Comparison of ENCODE assay signal across 22 cellular contexts in the genomic region with DNA sequence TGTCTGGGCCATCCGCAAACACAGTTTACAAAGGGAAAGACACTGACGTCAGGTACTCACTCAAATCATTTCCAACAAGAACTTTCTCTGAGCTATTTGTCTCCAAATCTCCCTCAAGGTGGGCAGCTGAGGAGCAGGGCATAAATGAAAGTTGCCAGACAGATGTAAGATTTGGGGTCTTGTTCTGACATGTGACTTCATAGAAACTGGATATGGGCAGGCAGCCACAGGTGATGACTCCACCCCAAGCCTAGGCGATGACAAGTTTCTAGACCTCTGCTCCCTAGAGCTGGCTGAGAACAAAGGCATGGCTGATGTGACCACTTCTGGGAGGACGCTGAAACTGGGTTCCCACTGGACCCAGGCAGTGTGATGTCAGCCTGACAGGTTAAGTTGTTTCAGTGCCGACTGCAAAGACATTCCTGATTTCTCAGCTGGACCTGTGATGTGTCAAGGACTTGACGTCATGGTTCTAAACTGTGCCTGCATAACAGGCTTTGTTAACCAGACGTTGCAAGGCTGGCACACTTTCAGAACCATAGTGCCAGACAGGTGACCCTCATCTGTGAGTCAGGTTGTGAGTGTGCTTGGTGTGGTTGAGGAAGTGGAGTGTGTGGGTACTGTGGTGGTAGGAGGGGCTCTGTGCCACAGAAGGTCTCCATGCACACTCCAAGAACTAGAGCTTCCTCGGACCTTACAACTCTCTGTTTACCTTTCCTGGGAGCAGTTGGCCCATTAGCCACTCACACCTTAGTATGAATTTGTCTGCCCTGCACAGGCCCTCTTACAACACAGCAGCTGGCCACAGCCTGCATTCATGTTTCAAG. TPM values are rescaled to one million over a fixed set of nuclear protein-coding genes. Genes with fewer than 3 reads are reported as not detected.
"Had no signal": no experiment of that assay in that cellular context is flagged by ENCODE, and none has a peak within 500 bp of the region (broad histone marks: within the 10 kb centered on the region; RNA-seq: fewer than 3 reads in every experiment).

No MANE protein-coding gene starts in this region.

- H3K27ac Mint-ChIP-seq: endodermal cell; memory B cell; natural killer cell; stimulated activated naive B cell treated with anti-CD40 and anti-IgM and Interleukin-4, amounts not matched to agents 10 μg/mL and 1 μg/mL and 100 μg/mL, for 72 hours; stimulated activated naive CD8-positive, alpha-beta T cell treated with anti-CD3 and anti-CD28 coated beads, Interleukin-15, Interleukin-2, amounts not matched to agents 100 ng/mL and 50 ng/mL, for 24 hours had no signal

- H3K36me3 Mint-ChIP-seq: memory B cell; natural killer cell; stimulated activated naive B cell treated with anti-CD40 and anti-IgM and Interleukin-4, amounts not matched to agents 10 μg/mL and 1 μg/mL and 100 μg/mL, for 72 hours had no signal

- H3K4me3 ChIP-seq: dorsolateral prefrontal cortex, lung, pancreas, smooth muscle cell, thoracic aorta, tibial nerve, upper lobe of left lung had no signal

- H3K4me1 Mint-ChIP-seq: endodermal cell; memory B cell; natural killer cell; stimulated activated naive B cell treated with anti-CD40 and anti-IgM and Interleukin-4, amounts not matched to agents 10 μg/mL and 1 μg/mL and 100 μg/mL, for 72 hours had no signal

- H3K9me3 Mint-ChIP-seq: natural killer cell had no signal

- H3K4me3 Mint-ChIP-seq: endodermal cell; memory B cell; natural killer cell; stimulated activated naive B cell treated with anti-CD40 and anti-IgM and Interleukin-4, amounts not matched to agents 10 μg/mL and 1 μg/mL and 100 μg/mL, for 72 hours; stimulated activated naive CD8-positive, alpha-beta T cell treated with anti-CD3 and anti-CD28 coated beads, Interleukin-15, Interleukin-2, amounts not matched to agents 100 ng/mL and 50 ng/mL, for 24 hours had no signal

- DNase-seq: dorsolateral prefrontal cortex; effector CD8-positive, alpha-beta T cell; endodermal cell; natural killer cell; occipital lobe; pancreas; retina; stimulated activated CD4-positive, alpha-beta T cell treated with anti-CD3 and anti-CD28 coated beads, Interleukin-12 subunit alpha, Interleukin-12 subunit beta, amount 100 ng/mL, for 4 hours; stimulated activated CD4-positive, alpha-beta T cell treated with anti-CD3 and anti-CD28 coated beads, Interleukin-1b, Interleukin-23, amount 100 ng/mL, for 48 hours; stimulated activated CD4-positive, alpha-beta T cell treated with anti-CD3 and anti-CD28 coated beads, Interleukin-4, amount 100 ng/mL, for 24 hours; stimulated activated naive B cell treated with anti-CD40 and anti-IgM and Interleukin-4, amounts not matched to agents 10 μg/mL and 1 μg/mL and 100 μg/mL, for 72 hours had no signal

- ATAC-seq: esophagus mucosa; natural killer cell; pancreas; sciatic nerve; stimulated activated naive B cell treated with anti-CD40 and anti-IgM and Interleukin-4, amounts not matched to agents 10 μg/mL and 1 μg/mL and 100 μg/mL, for 72 hours had no signal

RNA-seq across cellular contexts. Expression of a gene that starts 39.9 kb away (rescaled TPM):
- total RNA-seq: liver, mononuclear cell, natural killer cell, smooth muscle cell had no signal
